Comparison of ENCODE assay signal across 1 cellular context in genomic region chr5:68288756-68289134, GRCh38.
TF ChIP-seq lines count a peak whose summit lies in the region.

No MANE protein-coding gene starts in this region.

TF ChIP-seq in HepG2, 621 proteins besides CTCF, POLR2A, EP300 and RAD21 (continued from another document and continues in another):
- TF ChIP-seq ZNF598 (CRISPR knock-in tag; IDR thresholded peaks at IDR 0.05; ENCODE audit: borderline replicate concordance) (peak; percentile 58; the same call in 1 of the 2 replicates), BRF2 (CRISPR knock-in tag; IDR thresholded peaks at IDR 0.05) (no peak), GTF2F1 (IDR thresholded peaks at IDR 0.05; ENCODE audit: low read length) (no peak), ZNF619 (CRISPR knock-in tag; IDR thresholded peaks at IDR 0.05) (0 out of 2 replicates have a peak, but pooled peaks have one; percentile 41), ZNF260 (CRISPR knock-in tag; IDR thresholded peaks at IDR 0.05; ENCODE audit: borderline replicate concordance, low read depth) (no peak), MZF1 (CRISPR knock-in tag; IDR thresholded peaks at IDR 0.05; ENCODE audit: borderline replicate concordance) (no peak), ARID2 (CRISPR knock-in tag; IDR thresholded peaks at IDR 0.05; ENCODE audit: borderline replicate concordance) (0 out of 2 replicates have a peak, but pooled peaks have one; percentile 0), SALL2 (CRISPR knock-in tag; IDR thresholded peaks at IDR 0.05) (0 out of 2 replicates have a peak, but pooled peaks have one; percentile 15), YEATS4 (CRISPR knock-in tag; IDR thresholded peaks at IDR 0.05; ENCODE audit: borderline replicate concordance) (peak; percentile 11; the same call in 1 of the 2 replicates), TRAFD1 (CRISPR knock-in tag; IDR thresholded peaks at IDR 0.05; ENCODE audit: borderline replicate concordance) (no peak), ZNF557 (CRISPR knock-in tag; IDR thresholded peaks at IDR 0.05) (no peak), SMYD3 (CRISPR knock-in tag; IDR thresholded peaks at IDR 0.05) (no peak), ZNF777 (CRISPR knock-in tag; IDR thresholded peaks at IDR 0.05) (peak; percentile 51), ZNF569 (CRISPR knock-in tag; IDR thresholded peaks at IDR 0.05; ENCODE audit: borderline replicate concordance) (no peak), DNMT1 (CRISPR knock-in tag; IDR thresholded peaks at IDR 0.05) (no peak), KMT2A (CRISPR knock-in tag; IDR thresholded peaks at IDR 0.05) (0 out of 2 replicates have a peak, but pooled peaks have one; percentile 1), ZNF75D (CRISPR knock-in tag; IDR thresholded peaks at IDR 0.05; ENCODE audit: borderline replicate concordance) (no peak), PTBP1 (IDR thresholded peaks at IDR 0.05; ENCODE audit: low read depth, low read length, poor library complexity, severe bottlenecking) (peak; percentile 15), NFATC3 (CRISPR knock-in tag; IDR thresholded peaks at IDR 0.05) (0 out of 2 replicates have a peak, but pooled peaks have one; percentile 22), ZNF704 (CRISPR knock-in tag; IDR thresholded peaks at IDR 0.05; ENCODE audit: borderline replicate concordance) (no peak), RORA (CRISPR knock-in tag; IDR thresholded peaks at IDR 0.05) (no peak), ZNF629 (CRISPR knock-in tag; conservative IDR thresholded peaks at IDR 0.05) (no peak), SP140L (CRISPR knock-in tag; IDR thresholded peaks at IDR 0.05; ENCODE audit: borderline replicate concordance) (no peak), SKIL (CRISPR knock-in tag; IDR thresholded peaks at IDR 0.05; ENCODE audit: borderline replicate concordance) (no peak), RFXANK (CRISPR knock-in tag; IDR thresholded peaks at IDR 0.05) (no peak), ZNF772 (CRISPR knock-in tag; IDR thresholded peaks at IDR 0.05) (peak; percentile 5; the same call in 1 of the 2 replicates), JUND (CRISPR knock-in tag; IDR thresholded peaks at IDR 0.05) (no peak), ZNF512 (CRISPR knock-in tag; IDR thresholded peaks at IDR 0.05) (0 out of 2 replicates have a peak, but pooled peaks have one; percentile 59), RARA (CRISPR knock-in tag; IDR thresholded peaks at IDR 0.05) (no peak), STAG1 (CRISPR knock-in tag; IDR thresholded peaks at IDR 0.05) (no peak), ARNTL (CRISPR knock-in tag; IDR thresholded peaks at IDR 0.05) (0 out of 2 replicates have a peak, but pooled peaks have one; percentile 17), GLMP (CRISPR knock-in tag; IDR thresholded peaks at IDR 0.05; ENCODE audit: borderline replicate concordance) (no peak), CHD2 (IDR thresholded peaks at IDR 0.05; ENCODE audit: low read depth, low read length) (no peak), NFRKB (IDR thresholded peaks at IDR 0.05) (no peak)
- TF ChIP-seq, protein P1, sequence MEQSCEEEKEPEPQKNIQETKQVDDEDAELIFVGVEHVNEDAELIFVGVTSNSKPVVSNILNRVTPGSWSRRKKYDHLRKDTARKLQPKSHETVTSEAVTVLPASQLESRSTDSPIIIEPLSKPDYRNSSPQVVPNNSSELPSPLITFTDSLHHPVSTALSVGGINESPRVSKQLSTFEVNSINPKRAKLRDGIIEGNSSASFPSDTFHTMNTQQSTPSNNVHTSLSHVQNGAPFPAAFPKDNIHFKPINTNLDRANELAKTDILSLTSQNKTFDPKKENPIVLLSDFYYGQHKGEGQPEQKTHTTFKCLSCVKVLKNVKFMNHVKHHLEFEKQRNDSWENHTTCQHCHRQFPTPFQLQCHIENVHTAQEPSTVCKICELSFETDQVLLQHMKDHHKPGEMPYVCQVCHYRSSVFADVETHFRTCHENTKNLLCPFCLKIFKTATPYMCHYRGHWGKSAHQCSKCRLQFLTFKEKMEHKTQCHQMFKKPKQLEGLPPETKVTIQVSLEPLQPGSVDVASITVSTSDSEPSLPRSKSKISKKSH (CRISPR knock-in tag; IDR thresholded peaks at IDR 0.05; ENCODE audit: borderline replicate concordance) = no peak
- TF ChIP-seq, protein P2, sequence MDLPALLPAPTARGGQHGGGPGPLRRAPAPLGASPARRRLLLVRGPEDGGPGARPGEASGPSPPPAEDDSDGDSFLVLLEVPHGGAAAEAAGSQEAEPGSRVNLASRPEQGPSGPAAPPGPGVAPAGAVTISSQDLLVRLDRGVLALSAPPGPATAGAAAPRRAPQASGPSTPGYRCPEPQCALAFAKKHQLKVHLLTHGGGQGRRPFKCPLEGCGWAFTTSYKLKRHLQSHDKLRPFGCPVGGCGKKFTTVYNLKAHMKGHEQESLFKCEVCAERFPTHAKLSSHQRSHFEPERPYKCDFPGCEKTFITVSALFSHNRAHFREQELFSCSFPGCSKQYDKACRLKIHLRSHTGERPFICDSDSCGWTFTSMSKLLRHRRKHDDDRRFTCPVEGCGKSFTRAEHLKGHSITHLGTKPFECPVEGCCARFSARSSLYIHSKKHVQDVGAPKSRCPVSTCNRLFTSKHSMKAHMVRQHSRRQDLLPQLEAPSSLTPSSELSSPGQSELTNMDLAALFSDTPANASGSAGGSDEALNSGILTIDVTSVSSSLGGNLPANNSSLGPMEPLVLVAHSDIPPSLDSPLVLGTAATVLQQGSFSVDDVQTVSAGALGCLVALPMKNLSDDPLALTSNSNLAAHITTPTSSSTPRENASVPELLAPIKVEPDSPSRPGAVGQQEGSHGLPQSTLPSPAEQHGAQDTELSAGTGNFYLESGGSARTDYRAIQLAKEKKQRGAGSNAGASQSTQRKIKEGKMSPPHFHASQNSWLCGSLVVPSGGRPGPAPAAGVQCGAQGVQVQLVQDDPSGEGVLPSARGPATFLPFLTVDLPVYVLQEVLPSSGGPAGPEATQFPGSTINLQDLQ (CRISPR knock-in tag; IDR thresholded peaks at IDR 0.05) = no peak
- TF ChIP-seq, protein P3, sequence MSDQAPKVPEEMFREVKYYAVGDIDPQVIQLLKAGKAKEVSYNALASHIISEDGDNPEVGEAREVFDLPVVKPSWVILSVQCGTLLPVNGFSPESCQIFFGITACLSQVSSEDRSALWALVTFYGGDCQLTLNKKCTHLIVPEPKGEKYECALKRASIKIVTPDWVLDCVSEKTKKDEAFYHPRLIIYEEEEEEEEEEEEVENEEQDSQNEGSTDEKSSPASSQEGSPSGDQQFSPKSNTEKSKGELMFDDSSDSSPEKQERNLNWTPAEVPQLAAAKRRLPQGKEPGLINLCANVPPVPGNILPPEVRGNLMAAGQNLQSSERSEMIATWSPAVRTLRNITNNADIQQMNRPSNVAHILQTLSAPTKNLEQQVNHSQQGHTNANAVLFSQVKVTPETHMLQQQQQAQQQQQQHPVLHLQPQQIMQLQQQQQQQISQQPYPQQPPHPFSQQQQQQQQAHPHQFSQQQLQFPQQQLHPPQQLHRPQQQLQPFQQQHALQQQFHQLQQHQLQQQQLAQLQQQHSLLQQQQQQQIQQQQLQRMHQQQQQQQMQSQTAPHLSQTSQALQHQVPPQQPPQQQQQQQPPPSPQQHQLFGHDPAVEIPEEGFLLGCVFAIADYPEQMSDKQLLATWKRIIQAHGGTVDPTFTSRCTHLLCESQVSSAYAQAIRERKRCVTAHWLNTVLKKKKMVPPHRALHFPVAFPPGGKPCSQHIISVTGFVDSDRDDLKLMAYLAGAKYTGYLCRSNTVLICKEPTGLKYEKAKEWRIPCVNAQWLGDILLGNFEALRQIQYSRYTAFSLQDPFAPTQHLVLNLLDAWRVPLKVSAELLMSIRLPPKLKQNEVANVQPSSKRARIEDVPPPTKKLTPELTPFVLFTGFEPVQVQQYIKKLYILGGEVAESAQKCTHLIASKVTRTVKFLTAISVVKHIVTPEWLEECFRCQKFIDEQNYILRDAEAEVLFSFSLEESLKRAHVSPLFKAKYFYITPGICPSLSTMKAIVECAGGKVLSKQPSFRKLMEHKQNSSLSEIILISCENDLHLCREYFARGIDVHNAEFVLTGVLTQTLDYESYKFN (CRISPR knock-in tag; conservative IDR thresholded peaks at IDR 0.05) = no peak
